Comparison of ENCODE assay signal across 8 cellular contexts in genomic region chr11:65477271-65478029, GRCh38. TPM values are rescaled to one million over a fixed set of nuclear protein-coding genes. Genes with fewer than 3 reads are reported as not detected.
A peak's percentile ranks its signal among the peaks of the same experiment; 100 is the strongest.
DNase-seq lines count a peak whose midpoint lies in the region; ATAC-seq and TF ChIP-seq lines count a peak whose summit lies in the region.

No MANE protein-coding gene starts in this region.

- intact Hi-C loops in ovary (cut with DNase I) (loop anchor here in 1 of 4 donors (5.0 kb wide), 1 partner anchor 55 kb away; the partner anchor contains the start of gene NEAT1), thyroid gland (cut with DNase I) (no loop called here)

- peaks cover 24% of the 10 kb centered on the region for H3K4me1 Mint-ChIP-seq in glutamatergic neuron (ENCODE audit: low read depth, unreplicated experiment)

- TF ChIP-seq EP300 in ovary (IDR thresholded peaks at IDR 0.05), result peak; percentile 80

- DNase-seq in GM04504 (ENCODE audit: low read depth) (peak; percentile 95), NCI-H1092 treated with DMSO at 0.1 percent for 48 hours (lab: John Stamatoyannopoulos, UW) (peak; percentile 95), glutamatergic neuron (peak; percentile 96), ovary (peak; percentile 97 to 98 (median 97)), thyroid gland (peak; percentile 98)
- peak; percentile 91 to 96 for DNase-seq in activated naive CD4-positive, alpha-beta T cell treated with anti-CD3 and anti-CD28 coated beads, Interleukin-2, amount 50 U/mL, for 72 hours (ENCODE audit: low spot score in 2 of 2)

- TF ChIP-seq POLR2A in ovary (IDR thresholded peaks at IDR 0.05) (peak; percentile 93), thyroid gland (IDR thresholded peaks at IDR 0.05) (peak; percentile 61 to 98)

- peak overlapping the region; percentile 92 for H3K4me3 Mint-ChIP-seq in glutamatergic neuron (ENCODE audit: unreplicated experiment)

- H3K27me3 ChIP-seq in ovary (no peaks in the 10 kb centered on the region), thyroid gland (no peaks in the 10 kb centered on the region)

- TF ChIP-seq CTCF in glutamatergic neuron (IDR thresholded peaks at IDR 0.05; ENCODE audit: partially characterized antibody, unreplicated experiment) (no peak), ovary (IDR thresholded peaks at IDR 0.05) (peak in 1 of 3 donors; percentile 27), thyroid gland (IDR thresholded peaks at IDR 0.05) (no peak)

- peak; percentile 87 for ATAC-seq in HG02571 (IDR thresholded peaks at IDR 0.05; ENCODE audit: unreplicated experiment)
- peak; percentile 78 for ATAC-seq in SK-N-SH treated with all-trans-retinoic acid at 6 μM for 48 hours
- ATAC-seq in activated naive CD4-positive, alpha-beta T cell treated with anti-CD3 and anti-CD28 coated beads, Interleukin-2, amount 50 U/mL, for 72 hours, result peak; percentile 86 to 91

- no peaks in the 10 kb centered on the region for H3K9me3 Mint-ChIP-seq in activated naive CD4-positive, alpha-beta T cell treated with anti-CD3 and anti-CD28 coated beads, Interleukin-2, amount 50 U/mL, for 72 hours
- H3K9me3 Mint-ChIP-seq in glutamatergic neuron (ENCODE audit: unreplicated experiment), result peaks cover 8% of the 10 kb centered on the region

- no peaks in the 10 kb centered on the region for H3K9me3 ChIP-seq in ovary
- no peaks in the 10 kb centered on the region for H3K9me3 ChIP-seq in thyroid gland

- peak overlapping the region; percentile 99 for H3K27ac Mint-ChIP-seq in activated naive CD4-positive, alpha-beta T cell treated with anti-CD3 and anti-CD28 coated beads, Interleukin-2, amount 50 U/mL, for 72 hours
- H3K27ac Mint-ChIP-seq in glutamatergic neuron (ENCODE audit: unreplicated experiment), result peak overlapping the region; percentile 100

- H3K27me3 Mint-ChIP-seq in glutamatergic neuron (ENCODE audit: unreplicated experiment), result peaks cover 2% of the 10 kb centered on the region

- H3K27ac ChIP-seq in ovary (peak overlapping the region; percentile 93 to 96), thyroid gland (peak overlapping the region; percentile 100)

- H3K36me3 ChIP-seq in ovary (no peaks in the 10 kb centered on the region), thyroid gland (no peaks in the 10 kb centered on the region)

- peaks cover 15 to 18% of the 10 kb centered on the region in 2 donors for H3K36me3 Mint-ChIP-seq in activated naive CD4-positive, alpha-beta T cell treated with anti-CD3 and anti-CD28 coated beads, Interleukin-2, amount 50 U/mL, for 72 hours
- H3K36me3 Mint-ChIP-seq in glutamatergic neuron (ENCODE audit: unreplicated experiment), result no peaks in the 10 kb centered on the region

- peak overlapping the region; percentile 94 for H3K4me3 ChIP-seq in ovary
- H3K4me3 ChIP-seq in thyroid gland (replicated peaks in 1 of 3), result peak overlapping the region; percentile 46 to 88 (median 65)

- H3K4me1 ChIP-seq in ovary (ENCODE audit: insufficient read depth) (peaks cover 12% of the 10 kb centered on the region), thyroid gland (peaks cover 39 to 57% of the 10 kb centered on the region in 2 donors)

- WGBS in ovary, 3 donors, result 0 to 1% (median 0%) methylated on average over 33 to 53 of the region's 53 CpGs
- 0 to 1% methylated on average over 17 to 20 of the region's 53 CpGs for WGBS in thyroid gland, 2 donors

TF ChIP-seq in SK-N-SH treated with all-trans-retinoic acid at 6 μM for 48 hours, 23 proteins besides CTCF, POLR2A, EP300 and RAD21:
- TF ChIP-seq CREB5 (CRISPR knock-in tag; IDR thresholded peaks at IDR 0.05; ENCODE audit: low read depth) (no peak), ISL1 (CRISPR knock-in tag; IDR thresholded peaks at IDR 0.05) (no peak), ESRRG (CRISPR knock-in tag; IDR thresholded peaks at IDR 0.05) (no peak), TSHZ2 (CRISPR knock-in tag; IDR thresholded peaks at IDR 0.05) (peak; percentile 43; the same call in 1 of the 2 replicates), ZNF565 (CRISPR knock-in tag; conservative IDR thresholded peaks at IDR 0.05; ENCODE audit: low read depth) (peak; percentile 82; the same call in 1 of the 2 replicates), PATZ1 (CRISPR knock-in tag; IDR thresholded peaks at IDR 0.05; ENCODE audit: borderline replicate concordance) (no peak; the same call in 1 of the 2 replicates), ZFP3 (CRISPR knock-in tag; IDR thresholded peaks at IDR 0.05) (peak; percentile 67; the same call in 1 of the 2 replicates), ZNF70 (CRISPR knock-in tag; IDR thresholded peaks at IDR 0.05) (no peak), CSDC2 (CRISPR knock-in tag; IDR thresholded peaks at IDR 0.05) (peak; percentile 48; the same call in 1 of the 2 replicates), GLIS3 (CRISPR knock-in tag; IDR thresholded peaks at IDR 0.05) (no peak), RARB (CRISPR knock-in tag; IDR thresholded peaks at IDR 0.05) (no peak)

RNA-seq across cellular contexts. Expression of gene MALAT1, which starts 21.4 kb away (rescaled TPM):
- over 10,000 TPM in 1 of 2 donors, 1,000 to 10,000 TPM in 1; 7,127 to 16,609 TPM for total RNA-seq in activated naive CD4-positive, alpha-beta T cell treated with anti-CD3 and anti-CD28 coated beads, Interleukin-2, amount 50 U/mL, for 72 hours
- total RNA-seq in glutamatergic neuron (ENCODE audit: unreplicated experiment) (18,218 TPM), ovary (over 10,000 TPM in 4 of 7 donors, 1,000 to 10,000 TPM in 3; 4,813 to 13,132 (median 10,519) TPM), thyroid gland (over 10,000 TPM; 20,994 to 36,233 (median 26,043) TPM)
- polyA plus RNA-seq in ovary, result 100 to 1,000 TPM; 396 to 616 TPM

RNA-seq across cellular contexts. Expression of gene SCYL1, which starts 47.4 kb away (rescaled TPM):
- 10 to 100 TPM; 74.3 to 93.2 TPM for total RNA-seq in activated naive CD4-positive, alpha-beta T cell treated with anti-CD3 and anti-CD28 coated beads, Interleukin-2, amount 50 U/mL, for 72 hours
- total RNA-seq in glutamatergic neuron (ENCODE audit: unreplicated experiment) (80.0 TPM), ovary (100 to 1,000 TPM in 1 of 7 donors, 10 to 100 TPM in 6; 59.0 to 118 (median 96.2) TPM), thyroid gland (100 to 1,000 TPM in 3 of 4 donors, 10 to 100 TPM in 1; 99.8 to 122 (median 116) TPM)
- 10 to 100 TPM; 11.7 to 71.6 TPM for polyA plus RNA-seq in ovary

RNA-seq across cellular contexts. Expression of gene NEAT1, which starts 54.9 kb away (rescaled TPM):
- total RNA-seq in activated naive CD4-positive, alpha-beta T cell treated with anti-CD3 and anti-CD28 coated beads, Interleukin-2, amount 50 U/mL, for 72 hours, result 1,000 to 10,000 TPM in 1 of 2 donors, 100 to 1,000 TPM in 1; 836 to 2,329 TPM
- total RNA-seq in glutamatergic neuron (ENCODE audit: unreplicated experiment), result 107 TPM
- total RNA-seq in ovary, result 100 to 1,000 TPM; 175 to 850 (median 372) TPM
- polyA plus RNA-seq in ovary, result 100 to 1,000 TPM; 216 to 268 TPM
- 1,000 to 10,000 TPM in 1 of 4 donors, 100 to 1,000 TPM in 3; 195 to 1,623 (median 652) TPM for total RNA-seq in thyroid gland

Comparison
In these comparisons a context has a peak if more than half of its experiments do, and no peak if none do; other contexts are left out.
1. Peak in every context shown above with its lines: DNase-seq, ATAC-seq, H3K4me3 ChIP-seq and H3K27ac ChIP-seq.